Comparison of ENCODE assay signal across 1 cellular context in genomic region chr14:94517248-94517640, GRCh38.
TF ChIP-seq lines count a peak whose summit lies in the region.

No MANE protein-coding gene starts in this region.

TF ChIP-seq in WTC11, 78 proteins besides CTCF, POLR2A, EP300 and RAD21 (continued from another document):
- TF ChIP-seq, protein P1, sequence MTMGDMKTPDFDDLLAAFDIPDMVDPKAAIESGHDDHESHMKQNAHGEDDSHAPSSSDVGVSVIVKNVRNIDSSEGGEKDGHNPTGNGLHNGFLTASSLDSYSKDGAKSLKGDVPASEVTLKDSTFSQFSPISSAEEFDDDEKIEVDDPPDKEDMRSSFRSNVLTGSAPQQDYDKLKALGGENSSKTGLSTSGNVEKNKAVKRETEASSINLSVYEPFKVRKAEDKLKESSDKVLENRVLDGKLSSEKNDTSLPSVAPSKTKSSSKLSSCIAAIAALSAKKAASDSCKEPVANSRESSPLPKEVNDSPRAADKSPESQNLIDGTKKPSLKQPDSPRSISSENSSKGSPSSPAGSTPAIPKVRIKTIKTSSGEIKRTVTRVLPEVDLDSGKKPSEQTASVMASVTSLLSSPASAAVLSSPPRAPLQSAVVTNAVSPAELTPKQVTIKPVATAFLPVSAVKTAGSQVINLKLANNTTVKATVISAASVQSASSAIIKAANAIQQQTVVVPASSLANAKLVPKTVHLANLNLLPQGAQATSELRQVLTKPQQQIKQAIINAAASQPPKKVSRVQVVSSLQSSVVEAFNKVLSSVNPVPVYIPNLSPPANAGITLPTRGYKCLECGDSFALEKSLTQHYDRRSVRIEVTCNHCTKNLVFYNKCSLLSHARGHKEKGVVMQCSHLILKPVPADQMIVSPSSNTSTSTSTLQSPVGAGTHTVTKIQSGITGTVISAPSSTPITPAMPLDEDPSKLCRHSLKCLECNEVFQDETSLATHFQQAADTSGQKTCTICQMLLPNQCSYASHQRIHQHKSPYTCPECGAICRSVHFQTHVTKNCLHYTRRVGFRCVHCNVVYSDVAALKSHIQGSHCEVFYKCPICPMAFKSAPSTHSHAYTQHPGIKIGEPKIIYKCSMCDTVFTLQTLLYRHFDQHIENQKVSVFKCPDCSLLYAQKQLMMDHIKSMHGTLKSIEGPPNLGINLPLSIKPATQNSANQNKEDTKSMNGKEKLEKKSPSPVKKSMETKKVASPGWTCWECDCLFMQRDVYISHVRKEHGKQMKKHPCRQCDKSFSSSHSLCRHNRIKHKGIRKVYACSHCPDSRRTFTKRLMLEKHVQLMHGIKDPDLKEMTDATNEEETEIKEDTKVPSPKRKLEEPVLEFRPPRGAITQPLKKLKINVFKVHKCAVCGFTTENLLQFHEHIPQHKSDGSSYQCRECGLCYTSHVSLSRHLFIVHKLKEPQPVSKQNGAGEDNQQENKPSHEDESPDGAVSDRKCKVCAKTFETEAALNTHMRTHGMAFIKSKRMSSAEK (CRISPR knock-in tag; IDR thresholded peaks at IDR 0.05; ENCODE audit: borderline replicate concordance), result no peak
- TF ChIP-seq TCF7 (CRISPR knock-in tag; IDR thresholded peaks at IDR 0.05; ENCODE audit: low read depth) (no peak), NR2C2 (CRISPR knock-in tag; IDR thresholded peaks at IDR 0.05) (no peak), SP1 (CRISPR knock-in tag; conservative IDR thresholded peaks at IDR 0.05) (no peak)
